Comparison of ENCODE assay signal across 19 cellular contexts in the genomic region with DNA sequence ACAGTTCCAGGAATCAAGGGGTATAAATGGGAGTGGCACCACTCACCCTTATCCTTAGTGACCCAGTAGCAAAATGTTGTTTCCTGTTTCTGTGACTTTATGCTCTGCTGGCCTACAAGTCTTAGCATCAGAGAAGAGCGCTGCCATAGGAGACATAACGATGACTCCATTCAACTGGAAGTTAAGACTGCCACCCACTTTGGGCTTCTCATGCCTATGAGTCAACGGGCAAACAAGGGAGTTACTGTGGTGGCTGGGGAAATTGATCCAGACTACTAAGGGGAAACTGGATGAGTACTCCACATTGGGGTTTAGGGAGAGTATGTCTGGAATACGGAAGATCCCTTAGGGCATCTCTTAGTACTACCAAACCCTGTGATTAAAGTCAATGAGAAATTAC. TPM values are rescaled to one million over a fixed set of nuclear protein-coding genes. Genes with fewer than 3 reads are reported as not detected.
DNase-seq lines count a peak whose midpoint lies in the region; FAIRE-seq and TF ChIP-seq lines count a peak whose summit lies in the region.
"Had no signal": no experiment of that assay in that cellular context is flagged by ENCODE, and none has a peak within 500 bp of the region (broad histone marks: within the 10 kb centered on the region; RNA-seq: fewer than 3 reads in every experiment).

No MANE protein-coding gene starts in this region.

- peaks cover 6% of the 10 kb centered on the region for H3K9me3 Mint-ChIP-seq in Calu3 (ENCODE audit: low read depth, unreplicated experiment)

- TF ChIP-seq POLR2A in erythroblast (IDR thresholded peaks at IDR 0.05; ENCODE audit: low read length) = no peak

- no peaks in the 10 kb centered on the region for H3K27me3 ChIP-seq in small intestine (ENCODE audit: control insufficient read depth in 2 of 2, insufficient read depth in 2 of 2, low read length in 2 of 2)
- H3K27me3 ChIP-seq: left lung, SJSA1, testis had no signal

- H3K4me3 Mint-ChIP-seq in Calu3 (ENCODE audit: low read depth, unreplicated experiment) = no peak overlapping the region
- H3K4me3 Mint-ChIP-seq: activated naive CD8-positive, alpha-beta T cell treated with anti-CD3 and anti-CD28 coated beads for 36 hours; activated T-helper 1 cell treated with anti-CD3 and anti-CD28 coated beads, Interleukin-12 subunit alpha, Interleukin-12 subunit beta, Interleukin-2, Interleukin-4 antibody, amounts not matched to agents 30 ng/mL and 10 ng/mL and 1 ng/mL, durations not matched to agents 14 hours and 24 hours and 36 hours; CD8-positive, alpha-beta memory T cell; neural crest cell had no signal

- TF ChIP-seq CTCF in Calu3 (IDR thresholded peaks at IDR 0.05; ENCODE audit: unreplicated experiment) (no peak), astrocyte of the spinal cord (IDR thresholded peaks at IDR 0.05; ENCODE audit: low read depth, low read length) (no peak)

- CTCF ChIA-PET in Calu3 (lab: Charles Lee) = interaction anchor here (0.5 kb wide), 1 partner anchor 218 kb away, joined by 10 read pairs; no protein-coding TSS in a partner anchor

- H3K9me3 ChIP-seq in mesodermal cell (ENCODE audit: control insufficient read depth, low read length) = peaks cover 9% of the 10 kb centered on the region
- H3K9me3 ChIP-seq in small intestine (ENCODE audit: control insufficient read depth, low read depth) = no peaks in the 10 kb centered on the region
- H3K9me3 ChIP-seq: SJSA1, testis had no signal

- H3K36me3 ChIP-seq in mesodermal cell (ENCODE audit: control insufficient read depth, insufficient read depth, low read length) (no peaks in the 10 kb centered on the region), small intestine (ENCODE audit: control insufficient read depth in 2 of 2, insufficient read depth in 2 of 2, low read length in 2 of 2) (no peaks in the 10 kb centered on the region)
- H3K36me3 ChIP-seq: left lung had no signal

- H3K4me1 ChIP-seq in mesodermal cell (ENCODE audit: control insufficient read depth, insufficient read depth, low read length, poor library complexity, severe bottlenecking) = peaks cover 16% of the 10 kb centered on the region
- no peaks in the 10 kb centered on the region for H3K4me1 ChIP-seq in small intestine (ENCODE audit: control insufficient read depth in 2 of 2, insufficient read depth in 1 of 2, low read depth in 1 of 2, low read length in 1 of 2)
- H3K4me1 ChIP-seq: left lung, testis had no signal

- H3K4me3 ChIP-seq in astrocyte of the spinal cord (ENCODE audit: low read depth, low read length) (no peak overlapping the region), mesodermal cell (ENCODE audit: extremely low read depth, insufficient read depth, low read length, poor library complexity, severe bottlenecking) (no peak overlapping the region), small intestine (ENCODE audit: low read depth in 1 of 2, low read length in 2 of 2) (no peak overlapping the region)
- H3K4me3 ChIP-seq: left lung, SJSA1, testis had no signal

- DNase-seq in Calu3 = peak; percentile 51
- peak; percentile 20 for DNase-seq in LHCN-M2 (ENCODE audit: low read depth)
- DNase-seq in astrocyte of the spinal cord (ENCODE audit: low read depth, low spot score) = peak; percentile 29
- no peak for DNase-seq in small intestine
- no peak for DNase-seq in erythroblast (lab: John Stamatoyannopoulos, UW)
- no peak for DNase-seq in retina
- no peak for DNase-seq in dermis blood vessel endothelial cell
- DNase-seq: activated naive CD8-positive, alpha-beta T cell treated with anti-CD3 and anti-CD28 coated beads for 36 hours; CD8-positive, alpha-beta memory T cell; left lung; NCI-H1105 treated with DMSO at 0.1 percent for 48 hours; NCI-H2171; NCI-H748 treated with DMSO at 0.1 percent for 48 hours; OCI-M1; testis had no signal

- H3K36me3 Mint-ChIP-seq in Calu3 (ENCODE audit: insufficient read depth, unreplicated experiment) = peaks cover 6% of the 10 kb centered on the region
- H3K36me3 Mint-ChIP-seq: activated naive CD8-positive, alpha-beta T cell treated with anti-CD3 and anti-CD28 coated beads for 36 hours; CD8-positive, alpha-beta memory T cell had no signal

- BruUV-seq in Calu3 (replicated peaks; lab: Mats Ljungman, UMichigan) = no TSS peak

- 94 to 97% methylated on average over 3 of the region's 4 CpGs for WGBS in mesodermal cell (ENCODE audit: insufficient coverage in 2 of 2), 2 experiments
- 94 to 97% (median 95%) methylated on average over 4 of the region's 4 CpGs for WGBS in small intestine, 3 donors

- FAIRE-seq in small intestine (lab: Jason Lieb, UNC) = no peak

- in situ Hi-C loops in astrocyte of the spinal cord (cut with HindIII; ENCODE audit: low sequenced_read_pairs) = no loop called here

- peaks cover 26% of the 10 kb centered on the region for H3K4me1 Mint-ChIP-seq in Calu3 (ENCODE audit: low read depth, unreplicated experiment)
- H3K4me1 Mint-ChIP-seq: activated naive CD8-positive, alpha-beta T cell treated with anti-CD3 and anti-CD28 coated beads for 36 hours; CD8-positive, alpha-beta memory T cell had no signal

- H3K27ac ChIP-seq in mesodermal cell (ENCODE audit: low read depth, low read length, severe bottlenecking) = peak overlapping the region; percentile 76
- no peak overlapping the region for H3K27ac ChIP-seq in small intestine (ENCODE audit: low read depth in 1 of 2, low read length in 1 of 2)
- H3K27ac ChIP-seq: left lung, SJSA1, testis had no signal

- H3K27me3 Mint-ChIP-seq in Calu3 (ENCODE audit: unreplicated experiment) = no peaks in the 10 kb centered on the region
- H3K27me3 Mint-ChIP-seq: activated naive CD8-positive, alpha-beta T cell treated with anti-CD3 and anti-CD28 coated beads for 36 hours; CD8-positive, alpha-beta memory T cell had no signal

- intact Hi-C loops in Calu3 (cut with micrococcal nuclease; ENCODE audit: unreplicated experiment) = no loop called here

- H3K27ac Mint-ChIP-seq in Calu3 (ENCODE audit: unreplicated experiment) = peak overlapping the region; percentile 71
- H3K27ac Mint-ChIP-seq: activated naive CD8-positive, alpha-beta T cell treated with anti-CD3 and anti-CD28 coated beads for 36 hours; activated T-helper 1 cell treated with anti-CD3 and anti-CD28 coated beads, Interleukin-12 subunit alpha, Interleukin-12 subunit beta, Interleukin-2, Interleukin-4 antibody, amounts not matched to agents 30 ng/mL and 10 ng/mL and 1 ng/mL, durations not matched to agents 14 hours and 24 hours and 36 hours; CD8-positive, alpha-beta memory T cell had no signal

RNA-seq across cellular contexts. Expression of a gene that starts 40.6 kb away (rescaled TPM):
- total RNA-seq in Calu3 (2022) (not detected in 2 replicates), LHCN-M2 (2014; rRNA removed) (not detected in 2 replicates), dermis blood vessel endothelial cell (4.1 and 6.6 TPM in 2 replicates)
- polyA plus RNA-seq in LHCN-M2 (2012) = not detected
- 2.2 TPM for polyA plus RNA-seq in mesodermal cell (2013, experiment 1 of 2)
- 2.0 TPM for polyA plus RNA-seq in mesodermal cell (2013, experiment 2 of 2)
- polyA plus RNA-seq in small intestine = 1 to 10 TPM; 1.1 TPM
- total RNA-seq: neural crest cell had no signal

Comparison
In these comparisons a context has a peak if more than half of its experiments do, and no peak if none do; other contexts are left out.
1. DNase-seq: peak in Calu3 (single experiment), LHCN-M2 (single experiment) and astrocyte of the spinal cord (single experiment); none in small intestine (single experiment), erythroblast (0 of 2), retina (single experiment) and dermis blood vessel endothelial cell (single experiment).